Comparison of ENCODE assay signal across 8 cellular contexts in the genomic region with DNA sequence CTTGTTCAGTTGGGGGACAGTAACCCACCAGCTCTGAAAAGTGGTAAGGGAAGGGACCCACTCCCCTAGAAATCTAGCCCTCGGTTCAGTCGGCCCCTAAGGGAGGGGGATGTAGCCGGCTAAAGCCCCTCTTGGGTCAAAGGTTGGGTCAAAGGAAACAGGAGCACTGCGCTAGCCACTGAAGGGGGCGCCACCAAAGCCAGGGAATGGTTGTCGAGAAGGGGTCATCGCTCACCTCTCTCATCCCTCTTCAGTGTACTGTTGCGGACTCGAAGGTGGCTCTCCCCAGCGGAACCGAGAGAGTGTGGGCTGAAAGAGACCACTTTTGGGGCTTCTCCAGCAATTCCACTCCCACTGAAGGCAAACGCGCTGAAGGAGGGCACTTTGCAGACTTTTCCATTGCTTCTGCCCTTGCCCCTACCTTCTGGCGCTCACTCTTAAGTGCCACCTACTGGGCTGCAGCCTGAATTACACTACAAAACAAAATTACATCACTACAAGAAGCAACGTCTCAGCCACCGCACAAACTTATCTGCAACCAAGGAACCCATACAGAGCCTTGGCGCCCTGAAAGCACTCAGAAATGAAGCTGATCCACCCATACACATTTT.
DNase-seq lines count a peak whose midpoint lies in the region; ATAC-seq and TF ChIP-seq lines count a peak whose summit lies in the region.

No MANE protein-coding gene starts in this region.

- no peaks in the 10 kb centered on the region for H3F3A ChIP-seq in OCI-LY1 (ENCODE audit: insufficient read depth, low read length)

- no peak overlapping the region for H3K27ac ChIP-seq in OCI-LY1 (ENCODE audit: low read depth, low read length, poor library complexity, severe bottlenecking)

- no peak overlapping the region for H3K4me2 ChIP-seq in OCI-LY1 (ENCODE audit: low read length)

- TF ChIP-seq CTCF in CD14-positive monocyte (IDR thresholded peaks at IDR 0.05) (peak; percentile 42), OCI-LY1 (IDR thresholded peaks at IDR 0.05; ENCODE audit: low read length) (peak; percentile 65)

- intact Hi-C loops in CD14-positive monocyte (cut with micrococcal nuclease): no loop called here

- no peaks in the 10 kb centered on the region for H3K9me2 ChIP-seq in OCI-LY1 (ENCODE audit: low read depth, low read length)

- H3K4me1 Mint-ChIP-seq in CD14-positive monocyte: no peaks in the 10 kb centered on the region

- H3K9ac ChIP-seq in OCI-LY1 (ENCODE audit: low read length): no peak overlapping the region

- H3K27me3 Mint-ChIP-seq in CD14-positive monocyte (ENCODE audit: low read depth in 3 of 3): peaks cover 0 to 5% (median 0%) of the 10 kb centered on the region in 3 donors

- H4K20me1 ChIP-seq in OCI-LY1 (ENCODE audit: insufficient read depth, low read length): no peaks in the 10 kb centered on the region

- H3K36me3 ChIP-seq in OCI-LY1 (ENCODE audit: insufficient read depth, low read length): no peaks in the 10 kb centered on the region

- no peaks in the 10 kb centered on the region for H3K27me3 ChIP-seq in OCI-LY1 (ENCODE audit: insufficient read depth, low read length)

- no peaks in the 10 kb centered on the region for H3K79me2 ChIP-seq in OCI-LY1 (ENCODE audit: insufficient read depth, low read length)

- no peak overlapping the region for H3K4me3 ChIP-seq in OCI-LY1 (ENCODE audit: low read depth, low read length, poor library complexity, severe bottlenecking)

- peaks cover 0 to 5% (median 0%) of the 10 kb centered on the region in 7 donors for H3K9me3 Mint-ChIP-seq in CD14-positive monocyte

- H2AFZ ChIP-seq in OCI-LY1 (ENCODE audit: low read length): no peak overlapping the region

- no peaks in the 10 kb centered on the region for H3K9me3 ChIP-seq in OCI-LY1 (ENCODE audit: low read length)

- DNase-seq in CD14-positive monocyte (ENCODE audit: low spot score): no peak
- DNase-seq in germinal center (ENCODE audit: low spot score): peak; percentile 30
- DNase-seq in NCI-H1417 treated with DMSO at 0.1 percent for 48 hours (lab: John Stamatoyannopoulos, UW): no peak
- DNase-seq in NCI-H2029 treated with DMSO at 0.1 percent for 48 hours (lab: John Stamatoyannopoulos, UW): no peak

- no peak overlapping the region for H3K27ac Mint-ChIP-seq in CD14-positive monocyte

- no peaks in the 10 kb centered on the region for H3K4me1 ChIP-seq in OCI-LY1 (ENCODE audit: insufficient read depth, low read length, severe bottlenecking)

- no peak overlapping the region for H3K4me3 Mint-ChIP-seq in CD14-positive monocyte

- ATAC-seq in GM18867 (IDR thresholded peaks at IDR 0.05; ENCODE audit: unreplicated experiment) (peak; percentile 84), GM21360 (IDR thresholded peaks at IDR 0.05; ENCODE audit: unreplicated experiment) (no peak), HG03378 (IDR thresholded peaks at IDR 0.05; ENCODE audit: unreplicated experiment) (no peak)

- no peaks in the 10 kb centered on the region for H3K36me3 Mint-ChIP-seq in CD14-positive monocyte
